1 cellular context compared by ENCODE assay signal in genomic region chr10:67884842-67885680, GRCh38.
TF ChIP-seq lines count a peak whose summit lies in the region.

No MANE protein-coding gene starts in this region.

TF ChIP-seq in H1, 55 proteins besides CTCF, POLR2A, EP300 and RAD21:
- TF ChIP-seq TBP (IDR thresholded peaks at IDR 0.05; ENCODE audit: low read depth, low read length) (0 out of 2 replicates have a peak, but pooled peaks have one; percentile 39), BRCA1 (IDR thresholded peaks at IDR 0.05; ENCODE audit: low read depth, low read length) (no peak), POU5F1 (IDR thresholded peaks at IDR 0.05; ENCODE audit: low read depth, low read length) (no peak), CTBP2 (IDR thresholded peaks at IDR 0.05; ENCODE audit: borderline replicate concordance, insufficient read depth, insufficient read length, low read length) (no peak), SAP30 (IDR thresholded peaks at IDR 0.05; ENCODE audit: insufficient read depth, insufficient replicate concordance, low read length) (peak; percentile 79), MAFK (IDR thresholded peaks at IDR 0.05; ENCODE audit: low read depth, low read length) (no peak), CBX5 (IDR thresholded peaks at IDR 0.05; ENCODE audit: low read depth, low read length) (no peak), USF2 (IDR thresholded peaks at IDR 0.05; ENCODE audit: low read length) (no peak), RBBP5 (IDR thresholded peaks at IDR 0.05; ENCODE audit: borderline replicate concordance, low read depth, low read length) (no peak; the same call in 1 of the 2 replicates), TAF1 (IDR thresholded peaks at IDR 0.05; ENCODE audit: low read depth, low read length) (no peak), PHF8 (conservative IDR thresholded peaks at IDR 0.05; ENCODE audit: low read depth, low read length) (peak; percentile 49), CREB1 (IDR thresholded peaks at IDR 0.05) (no peak), MAX (IDR thresholded peaks at IDR 0.05) (peak; percentile 20; the same call in 1 of the 2 replicates), SIN3A (conservative IDR thresholded peaks at IDR 0.05 in 1 of 2, IDR thresholded peaks at IDR 0.05 in 1 of 2; ENCODE audit: low read depth in 1 of 2, low read length in 2 of 2) (peak in 1 of 2 experiments; percentile 34; a peak in 1 of 4 replicates), EZH2 (IDR thresholded peaks at IDR 0.05; ENCODE audit: low read depth, low read length, severe bottlenecking) (no peak), RNF2 (IDR thresholded peaks at IDR 0.05; ENCODE audit: borderline replicate concordance, low read depth, low read length, missing control alignments, poor library complexity, severe bottlenecking) (no peak), FOSL1 (IDR thresholded peaks at IDR 0.05; ENCODE audit: insufficient read depth, low read depth, low read length) (no peak), SP4 (IDR thresholded peaks at IDR 0.05; ENCODE audit: low read length) (no peak), BACH1 (IDR thresholded peaks at IDR 0.05; ENCODE audit: low read length) (no peak), NANOG (IDR thresholded peaks at IDR 0.05; ENCODE audit: insufficient read depth, low read depth, low read length, poor library complexity, severe bottlenecking) (no peak), KDM4A (IDR thresholded peaks at IDR 0.05; ENCODE audit: low read depth, low read length, severe bottlenecking) (peak; percentile 18), NRF1 (IDR thresholded peaks at IDR 0.05; ENCODE audit: low read depth, low read length) (peak; percentile 40)
